In genomic region chr10:122460891-122461293, GRCh38 we compare ENCODE assay signal across 1 cellular context.
TF ChIP-seq lines count a peak whose summit lies in the region.

No MANE protein-coding gene starts in this region.

TF ChIP-seq in SK-N-SH treated with all-trans-retinoic acid at 6 μM for 48 hours, 23 proteins besides CTCF, POLR2A, EP300 and RAD21 (continued from another document):
- no peak for TF ChIP-seq ZFP30 (CRISPR knock-in tag; IDR thresholded peaks at IDR 0.05)
- no peak for TF ChIP-seq CREB5 (CRISPR knock-in tag; IDR thresholded peaks at IDR 0.05; ENCODE audit: low read depth)
